ENCODE assay signal across 9 cellular contexts in the genomic region with DNA sequence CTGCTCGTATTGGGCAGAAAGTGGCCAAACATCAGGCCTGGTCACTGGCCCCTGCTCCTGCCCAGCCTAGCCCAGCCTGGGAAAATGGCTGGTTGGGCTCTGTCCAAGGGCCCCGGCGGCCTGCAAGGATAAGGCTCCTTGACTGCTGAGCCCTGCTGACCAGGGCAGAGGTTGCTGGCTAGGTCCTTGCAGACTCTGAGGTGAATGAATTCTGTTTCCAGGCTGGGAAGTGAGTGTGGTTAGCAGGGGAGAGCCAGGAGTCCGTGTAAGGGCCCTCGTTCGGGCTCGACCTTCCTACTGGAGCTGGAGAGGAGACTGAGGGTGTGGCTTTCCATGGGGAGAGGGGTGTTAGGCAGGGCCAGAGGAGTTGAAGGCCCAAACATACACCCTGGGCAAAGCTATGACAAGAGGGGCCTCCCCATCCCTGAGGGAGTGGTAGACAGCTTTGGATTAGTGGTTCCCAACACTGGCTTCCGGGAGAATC. TPM values are rescaled to one million over a fixed set of nuclear protein-coding genes. Genes with fewer than 3 reads are reported as not detected.
DNase-seq lines count a peak whose midpoint lies in the region; ATAC-seq and TF ChIP-seq lines count a peak whose summit lies in the region.
"Had no signal": no experiment of that assay in that cellular context is flagged by ENCODE, and none has a peak within 500 bp of the region (broad histone marks: within the 10 kb centered on the region; RNA-seq: fewer than 3 reads in every experiment).

No MANE protein-coding gene starts in this region.

- no peaks in the 10 kb centered on the region for H3K27me3 Mint-ChIP-seq in mesothelial cell of epicardium (ENCODE audit: low read depth)

- TF ChIP-seq CTCF in epithelial cell of proximal tubule (conservative IDR thresholded peaks at IDR 0.05; ENCODE audit: low read depth, low read length): no peak
- TF ChIP-seq CTCF in mesothelial cell of epicardium (IDR thresholded peaks at IDR 0.05; ENCODE audit: unreplicated experiment): no peak

- peak overlapping the region; percentile 82 for H3K27ac Mint-ChIP-seq in mesothelial cell of epicardium

- H3K4me3 Mint-ChIP-seq in mesothelial cell of epicardium: no peak overlapping the region

- peaks cover 11% of the 10 kb centered on the region for H3K36me3 Mint-ChIP-seq in mesothelial cell of epicardium

- peaks cover 19% of the 10 kb centered on the region for H3K4me1 Mint-ChIP-seq in mesothelial cell of epicardium

- no peak overlapping the region for H3K4me3 ChIP-seq in epithelial cell of proximal tubule (ENCODE audit: low read depth, low read length)

- peak; percentile 81 for DNase-seq in AG08396 (ENCODE audit: low spot score)
- DNase-seq in NCI-H748 treated with DMSO at 0.1 percent for 48 hours (lab: John Stamatoyannopoulos, UW): peak; percentile 26
- DNase-seq in epithelial cell of proximal tubule (ENCODE audit: low read depth): peak; percentile 67
- DNase-seq in mesothelial cell of epicardium (ENCODE audit: low spot score in 2 of 2, unreplicated experiment in 2 of 2): no peak
- DNase-seq in stimulated activated CD4-positive, alpha-beta T cell treated with anti-CD3 and anti-CD28 coated beads, Interleukin-15, amount 100 ng/mL, for 24 hours: no peak
- no peak for DNase-seq in D341Med (ENCODE audit: low spot score)
- no peak for DNase-seq in stimulated activated CD4-positive, alpha-beta T cell treated with anti-CD3 and anti-CD28 coated beads, Interleukin-12 subunit alpha, Interleukin-12 subunit beta, amount 100 ng/mL, for 4 hours
- DNase-seq: DND-41 had no signal

- no peak for ATAC-seq in GM18520 (IDR thresholded peaks at IDR 0.05; ENCODE audit: unreplicated experiment)

- peaks cover 11% of the 10 kb centered on the region for H3K9me3 Mint-ChIP-seq in mesothelial cell of epicardium

RNA-seq across cellular contexts. Expression of a gene that starts 20.6 kb away (rescaled TPM):
- total RNA-seq in epithelial cell of proximal tubule (12.6 and 20.1 TPM in 2 replicates), mesothelial cell of epicardium (27.1 to 28.9 TPM (median 27.4 TPM) in 3 replicates)

RNA-seq across cellular contexts. Expression of a gene that starts 53.3 kb away (rescaled TPM):
- 46.4 and 54.9 TPM in 2 replicates for total RNA-seq in epithelial cell of proximal tubule
- total RNA-seq in mesothelial cell of epicardium: 98.7 to 102 TPM (median 102 TPM) in 3 replicates

Comparison
In these comparisons a context has a peak if more than half of its experiments do, and no peak if none do; other contexts are left out.
1. DNase-seq: peak in AG08396 (single experiment), NCI-H748 treated with DMSO at 0.1 percent for 48 hours (single experiment) and epithelial cell of proximal tubule (single experiment); none in mesothelial cell of epicardium (0 of 2), stimulated activated CD4-positive, alpha-beta T cell treated with anti-CD3 and anti-CD28 coated beads, Interleukin-15, amount 100 ng/mL, for 24 hours (single experiment), D341Med (single experiment) and stimulated activated CD4-positive, alpha-beta T cell treated with anti-CD3 and anti-CD28 coated beads, Interleukin-12 subunit alpha, Interleukin-12 subunit beta, amount 100 ng/mL, for 4 hours (single experiment).